22 cellular contexts compared by ENCODE assay signal in the genomic region with DNA sequence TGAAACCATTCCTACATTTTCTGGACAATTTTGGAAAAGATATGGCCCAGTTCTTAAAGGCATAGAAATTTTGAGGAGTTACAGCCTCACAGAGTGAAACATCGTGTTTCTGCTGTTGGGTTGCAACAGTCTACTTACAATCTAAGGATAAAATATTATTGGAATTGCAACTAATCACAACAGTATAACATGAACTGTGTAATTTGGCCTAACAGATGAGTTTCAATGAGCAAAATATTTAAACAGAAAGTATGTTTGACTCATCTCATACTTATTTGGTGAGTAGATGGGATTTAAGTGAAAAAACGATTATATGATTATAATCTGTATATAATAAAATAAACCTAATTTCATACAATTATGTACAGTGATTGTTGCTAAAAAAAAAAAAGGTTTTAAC.
"Had no signal": no experiment of that assay in that cellular context is flagged by ENCODE, and none has a peak within 500 bp of the region (broad histone marks: within the 10 kb centered on the region; RNA-seq: fewer than 3 reads in every experiment).

No MANE protein-coding gene starts in this region.

- DNase-seq: activated CD8-positive, alpha-beta memory T cell treated with anti-CD3 and anti-CD28 coated beads, Interleukin-2, amount 50 U/mL, for 4 hours; activated naive CD4-positive, alpha-beta T cell; activated T-cell treated with anti-CD3 and anti-CD28 coated beads, Interleukin-2, amount 50 U/mL, for 24 hours; foreskin melanocyte; left colon; mesenchymal stem cell; ovary; stimulated activated CD4-positive, alpha-beta T cell treated with anti-CD3 and anti-CD28 coated beads, Interleukin-12 subunit alpha, Interleukin-12 subunit beta, amount 100 ng/mL, for 4 hours; stimulated activated naive CD8-positive, alpha-beta T cell treated with anti-CD3 and anti-CD28 coated beads, Interleukin-15, amount 100 ng/mL, for 72 hours; T-cell; tibial artery had no signal

- H3K4me1 Mint-ChIP-seq: nephron; stimulated activated naive CD8-positive, alpha-beta T cell treated with anti-CD3 and anti-CD28 coated beads, Interleukin-15, amount 100 ng/mL, for 72 hours; T-cell; WTC11 had no signal

- H2AFZ ChIP-seq: hepatocyte had no signal

- H3K9me3 ChIP-seq: esophagus muscularis mucosa, neutrophil, ovary, prostate gland, tibial artery had no signal

- H3K4me3 Mint-ChIP-seq: activated naive CD8-positive, alpha-beta T cell; activated T-cell treated with anti-CD3 and anti-CD28 coated beads, Interleukin-2, amount 50 U/mL, for 24 hours; nephron; stimulated activated naive CD8-positive, alpha-beta T cell treated with anti-CD3 and anti-CD28 coated beads, Interleukin-15, amount 100 ng/mL, for 72 hours; T-cell; T-helper 2 cell treated with Interferon-gamma antibody and Interleukin-4, amounts not matched to agents 5 μg/mL and 100 μg/mL, for 36 hours; WTC11 had no signal

- H3K27ac ChIP-seq: coronary artery, esophagus muscularis mucosa, hepatocyte, neutrophil, ovary, prostate gland, right atrium auricular region, tibial artery had no signal

- H3K36me3 Mint-ChIP-seq: activated naive CD8-positive, alpha-beta T cell; T-cell; WTC11 had no signal

- H3K4me1 ChIP-seq: esophagus muscularis mucosa, prostate gland, right atrium auricular region, tibial artery had no signal

- H3K27me3 ChIP-seq: esophagus muscularis mucosa, hepatocyte, neutrophil, ovary, right atrium auricular region, tibial artery had no signal

- H3K27ac Mint-ChIP-seq: activated naive CD8-positive, alpha-beta T cell; activated T-cell treated with anti-CD3 and anti-CD28 coated beads, Interleukin-2, amount 50 U/mL, for 24 hours; activated T-helper 2 cell treated with anti-CD3 and anti-CD28 coated beads, Interferon-gamma antibody, Interleukin-2, Interleukin-4, amounts not matched to agents 10 μg/mL and 5 μg/mL and 100 μg/mL, durations not matched to agents 14 hours and 24 hours and 36 hours; nephron; stimulated activated naive CD8-positive, alpha-beta T cell treated with anti-CD3 and anti-CD28 coated beads, Interleukin-15, amount 100 ng/mL, for 72 hours; T-cell; T-helper 2 cell treated with Interferon-gamma antibody and Interleukin-4, amounts not matched to agents 5 μg/mL and 100 μg/mL, for 36 hours; WTC11 had no signal

- H3K4me2 ChIP-seq: hepatocyte had no signal

- H3K79me2 ChIP-seq: hepatocyte had no signal

- ATAC-seq: left colon; stimulated activated naive CD8-positive, alpha-beta T cell treated with anti-CD3 and anti-CD28 coated beads, Interleukin-15, amount 100 ng/mL, for 72 hours; T-cell; WTC11 had no signal

- H3K36me3 ChIP-seq: esophagus muscularis mucosa, neutrophil, ovary, prostate gland, right atrium auricular region, tibial artery had no signal

- H3K4me3 ChIP-seq: coronary artery, esophagus muscularis mucosa, hepatocyte, ovary, prostate gland, right atrium auricular region, tibial artery had no signal
